In the genomic region with DNA sequence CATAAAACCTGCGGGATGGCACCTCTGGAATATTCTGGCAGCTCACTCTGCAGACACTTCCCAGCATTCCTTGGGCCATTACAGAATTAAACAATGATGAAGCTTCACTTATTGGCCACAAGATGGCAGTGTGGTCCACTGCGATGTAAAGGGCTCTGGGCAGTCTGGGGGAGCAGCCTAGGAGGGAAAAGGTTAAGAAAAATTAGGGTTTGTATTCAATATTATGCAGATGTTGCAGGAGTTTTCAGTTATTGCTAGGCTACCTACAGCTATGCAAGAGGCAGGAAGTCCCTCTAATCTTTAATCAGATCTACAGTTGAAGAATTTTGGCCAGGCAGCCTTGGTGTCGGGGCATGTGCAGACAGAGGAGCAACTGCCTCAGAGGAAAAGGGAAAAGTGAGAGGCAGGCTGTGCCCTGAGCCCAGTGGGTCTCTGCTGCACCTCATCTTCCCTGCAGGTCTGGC, we compare ENCODE assay signal across 8 cellular contexts.
DNase-seq lines count a peak whose midpoint lies in the region; ATAC-seq and TF ChIP-seq lines count a peak whose summit lies in the region.

No MANE protein-coding gene starts in this region.

- no peaks in the 10 kb centered on the region for H3K9me3 ChIP-seq in prostate gland

- H3K4me3 Mint-ChIP-seq in Calu3 (ENCODE audit: low read depth, unreplicated experiment): no peak overlapping the region
- H3K4me3 Mint-ChIP-seq in activated CD4-positive, alpha-beta memory T cell treated with anti-CD3 and anti-CD28 coated beads, Interleukin-2, amount 10 ng/mL, durations not matched to agents 7 days and 5 days: no peak overlapping the region

- no peaks in the 10 kb centered on the region for H3K4me1 ChIP-seq in prostate gland (replicated peaks)

- intact Hi-C loops in Calu3 (cut with micrococcal nuclease; ENCODE audit: unreplicated experiment) (no loop called here), prostate gland (cut with DNase I) (no loop called here)

- DNase-seq in Calu3 (peak; percentile 44), NCI-H187 (lab: John Stamatoyannopoulos, UW) (peak; percentile 7 to 57), globus pallidus (ENCODE audit: low spot score) (peak; percentile 77), prostate gland (ENCODE audit: low spot score) (peak; percentile 48), islet precursor cell (no peak)
- peak; percentile 42 for DNase-seq in activated CD4-positive, alpha-beta memory T cell treated with anti-CD3 and anti-CD28 coated beads, Interleukin-2, amount 10 ng/mL, durations not matched to agents 7 days and 5 days

- no peak overlapping the region for H3K27ac ChIP-seq in prostate gland

- H3K36me3 ChIP-seq in prostate gland: no peaks in the 10 kb centered on the region

- ATAC-seq in GM18868 (IDR thresholded peaks at IDR 0.05; ENCODE audit: unreplicated experiment) (peak; percentile 95), HG02973 (IDR thresholded peaks at IDR 0.05; ENCODE audit: unreplicated experiment) (peak; percentile 93)

- H3K36me3 Mint-ChIP-seq in Calu3 (ENCODE audit: insufficient read depth, unreplicated experiment): no peaks in the 10 kb centered on the region
- H3K36me3 Mint-ChIP-seq in activated CD4-positive, alpha-beta memory T cell treated with anti-CD3 and anti-CD28 coated beads, Interleukin-2, amount 10 ng/mL, durations not matched to agents 7 days and 5 days (ENCODE audit: low read depth): no peaks in the 10 kb centered on the region

- TF ChIP-seq POLR2A in prostate gland (IDR thresholded peaks at IDR 0.05): no peak

- WGBS in prostate gland: 7% methylated on average over 3 of the region's 3 CpGs

- BruUV-seq in Calu3 (replicated peaks; lab: Mats Ljungman, UMichigan): no TSS peak

- no peaks in the 10 kb centered on the region for H3K9me3 Mint-ChIP-seq in Calu3 (ENCODE audit: low read depth, unreplicated experiment)
- H3K9me3 Mint-ChIP-seq in activated CD4-positive, alpha-beta memory T cell treated with anti-CD3 and anti-CD28 coated beads, Interleukin-2, amount 10 ng/mL, durations not matched to agents 7 days and 5 days: no peaks in the 10 kb centered on the region

- H3K4me1 Mint-ChIP-seq in Calu3 (ENCODE audit: low read depth, unreplicated experiment): peaks cover 10% of the 10 kb centered on the region
- H3K4me1 Mint-ChIP-seq in activated CD4-positive, alpha-beta memory T cell treated with anti-CD3 and anti-CD28 coated beads, Interleukin-2, amount 10 ng/mL, durations not matched to agents 7 days and 5 days: peaks cover 31% of the 10 kb centered on the region

- H3K27me3 Mint-ChIP-seq in Calu3 (ENCODE audit: unreplicated experiment): peaks cover 29% of the 10 kb centered on the region
- peaks cover 6% of the 10 kb centered on the region for H3K27me3 Mint-ChIP-seq in activated CD4-positive, alpha-beta memory T cell treated with anti-CD3 and anti-CD28 coated beads, Interleukin-2, amount 10 ng/mL, durations not matched to agents 7 days and 5 days

- no peak overlapping the region for H3K4me3 ChIP-seq in prostate gland

- H3K27ac Mint-ChIP-seq in Calu3 (ENCODE audit: unreplicated experiment): no peak overlapping the region
- H3K27ac Mint-ChIP-seq in activated CD4-positive, alpha-beta memory T cell treated with anti-CD3 and anti-CD28 coated beads, Interleukin-2, amount 10 ng/mL, durations not matched to agents 7 days and 5 days: no peak overlapping the region

- CTCF ChIA-PET in Calu3 (lab: Charles Lee): interaction anchor here (0.6 to 1.1 kb wide), 8 partner anchors 15 to 159 kb away, joined by 3 to 5 read pairs (median 4); no protein-coding TSS in a partner anchor
- CTCF ChIA-PET in activated CD4-positive, alpha-beta memory T cell treated with anti-CD3 and anti-CD28 coated beads, Interleukin-2, amount 10 ng/mL, durations not matched to agents 7 days and 5 days (lab: Charles Lee): interaction anchor here (0.6 to 3.1 kb wide), 23 partner anchors 9 to 701 kb away, joined by 3 to 20 read pairs (median 5); no protein-coding TSS in a partner anchor

- POLR2A ChIA-PET in activated CD4-positive, alpha-beta memory T cell treated with anti-CD3 and anti-CD28 coated beads, Interleukin-2, amount 10 ng/mL, durations not matched to agents 7 days and 5 days (lab: Charles Lee): interaction anchor here (1.2 to 1.6 kb wide), 2 partner anchors 19 to 294 kb away, joined by 3 to 4 read pairs; no protein-coding TSS in a partner anchor

- peak; percentile 54 for TF ChIP-seq CTCF in Calu3 (IDR thresholded peaks at IDR 0.05; ENCODE audit: unreplicated experiment)
- TF ChIP-seq CTCF in prostate gland (IDR thresholded peaks at IDR 0.05): peak in 3 of 4 experiments; percentile 59 to 69 (median 61)

- no peaks in the 10 kb centered on the region for H3K27me3 ChIP-seq in prostate gland (replicated peaks; ENCODE audit: insufficient read depth)
